In the genomic region with DNA sequence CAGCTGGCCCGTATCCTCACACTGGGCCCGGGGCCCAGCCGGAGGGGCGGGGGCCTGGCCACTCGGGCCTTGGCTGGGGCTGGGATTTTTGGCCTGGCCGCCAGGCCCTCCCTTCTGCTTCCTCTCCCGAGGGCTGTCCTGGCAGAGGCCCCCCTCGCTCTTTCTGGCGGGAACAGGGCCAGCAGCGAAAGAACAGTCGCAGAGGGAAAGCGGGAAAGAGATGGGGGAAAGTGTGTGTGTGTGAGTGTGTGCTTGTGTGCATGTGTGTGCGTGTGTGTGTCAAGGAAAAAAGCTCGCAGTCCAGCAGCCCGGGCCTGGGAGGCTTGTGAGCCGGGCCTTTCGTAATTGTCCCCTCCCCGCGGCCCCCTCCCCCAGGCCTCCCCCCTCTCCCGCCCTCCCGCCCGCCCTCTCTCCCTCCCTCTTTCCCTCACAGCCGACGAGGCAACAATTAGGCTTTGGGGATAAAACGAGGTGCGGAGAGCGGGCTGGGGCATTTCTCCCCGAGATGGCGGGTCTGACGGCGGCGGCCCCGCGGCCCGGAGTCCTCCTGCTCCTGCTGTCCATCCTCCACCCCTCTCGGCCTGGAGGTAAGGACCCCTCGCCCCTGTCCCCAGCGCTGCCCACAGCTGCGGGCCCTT, we compare ENCODE assay signal across 10 cellular contexts. TPM values are rescaled to one million over a fixed set of nuclear protein-coding genes. Genes with fewer than 3 reads are reported as not detected.
A peak's percentile ranks its signal among the peaks of the same experiment; 100 is the strongest.
DNase-seq lines count a peak whose midpoint lies in the region; ATAC-seq and TF ChIP-seq lines count a peak whose summit lies in the region.
"Had no signal": no experiment of that assay in that cellular context is flagged by ENCODE, and none has a peak within 500 bp of the region (broad histone marks: within the 10 kb centered on the region; RNA-seq: fewer than 3 reads in every experiment).

Gene ELN, plus strand, starts transcription at position 491 of the 638 bp plus-strand sequence. Its CDS starts 15 bp downstream, at position 506.

- ATAC-seq in IMR-90 (ENCODE audit: low read depth): no peak
- ATAC-seq in left lobe of liver: peak; percentile 55
- ATAC-seq in GM18909 (IDR thresholded peaks at IDR 0.05; ENCODE audit: poor library complexity, unreplicated experiment): no peak

- H2AK9ac ChIP-seq in IMR-90 (replicated peaks; ENCODE audit: low read depth, low read length, poor library complexity): peak within 1 kb of the TSS; percentile 17

- H3K4me3 ChIP-seq in IMR-90 (ENCODE audit: insufficient read depth, low read depth, low read length): peak within 1 kb of the TSS; percentile 25
- peak within 1 kb of the TSS; percentile 60 to 85 (median 77) for H3K4me3 ChIP-seq in skeletal muscle tissue (ENCODE audit: low read length in 3 of 3)

- H2BK5ac ChIP-seq in IMR-90 (ENCODE audit: low read depth, low read length, poor library complexity, severe bottlenecking): no peak within 1 kb of the TSS

- peaks cover 0 to 10% of the 10 kb centered on the region in 2 experiments; a peak in 1 of 4 replicates for H3K79me1 ChIP-seq in IMR-90 (ENCODE audit: low read depth in 1 of 2, low read length in 2 of 2)

- intact Hi-C loops in IMR-90 (cut with micrococcal nuclease): no loop called here

- H3K4ac ChIP-seq in IMR-90 (ENCODE audit: low read depth, low read length): peak within 1 kb of the TSS; percentile 77

- H3K4me2 ChIP-seq in IMR-90 (ENCODE audit: low read depth, low read length): peak within 1 kb of the TSS; percentile 78

- peak within 1 kb of the TSS; percentile 34 for H3K23ac ChIP-seq in IMR-90 (ENCODE audit: low read depth, low read length)

- in situ Hi-C loops in IMR-90 (cut with MboI; ENCODE audit: low sequenced_read_pairs): no loop called here

- TF ChIP-seq RAD21 in IMR-90 (IDR thresholded peaks at IDR 0.05; ENCODE audit: low read length): no peak

- BruUV-seq in IMR-90 (replicated peaks; lab: Mats Ljungman, UMichigan): no TSS peak

- H4K5ac ChIP-seq in IMR-90 (ENCODE audit: low read depth, low read length): peak within 1 kb of the TSS; percentile 75; the same call in 1 of the 2 replicates

- WGBS in IMR-90 (ENCODE audit: extremely low coverage in 2 of 2, insufficient read length in 1 of 2), 2 experiments: 37% methylated on average over 6 of the region's 39 CpGs; no CpG with 5 or more reads in 1 of the 2 experiments

- peaks cover 7% of the 10 kb centered on the region for H3K9me1 ChIP-seq in IMR-90 (ENCODE audit: insufficient read depth, low read length)

- peak within 1 kb of the TSS; percentile 77 for H3K27ac ChIP-seq in IMR-90 (ENCODE audit: insufficient read depth, low read length)
- H3K27ac ChIP-seq in skeletal muscle tissue (ENCODE audit: low read depth, low read length): peak within 1 kb of the TSS; percentile 58

- no peak within 1 kb of the TSS for H2BK15ac ChIP-seq in IMR-90 (ENCODE audit: low read depth, low read length)

- no peaks in the 10 kb centered on the region for H4K20me1 ChIP-seq in IMR-90 (ENCODE audit: insufficient read depth, low read length)

- TF ChIP-seq POLR2A in IMR-90 (IDR thresholded peaks at IDR 0.05; ENCODE audit: low read depth, low read length): no peak

- H2BK20ac ChIP-seq in IMR-90 (ENCODE audit: low read depth, low read length): peak within 1 kb of the TSS; percentile 56

- no peak within 1 kb of the TSS; the same call in 1 of the 2 replicates for H3K56ac ChIP-seq in IMR-90 (ENCODE audit: extremely low read depth, insufficient read depth, low read length)

- H2AK5ac ChIP-seq in IMR-90 (ENCODE audit: low read depth, low read length): peak within 1 kb of the TSS; percentile 41

- H3K4me1 ChIP-seq in IMR-90 (ENCODE audit: control insufficient read depth, insufficient read depth, low read length) (peaks cover 35% of the 10 kb centered on the region), skeletal muscle tissue (ENCODE audit: control insufficient read depth in 3 of 3, insufficient read depth in 3 of 3, low read length in 3 of 3) (peaks cover 43 to 55% (median 55%) of the 10 kb centered on the region in 3 donors)

- H3K9ac ChIP-seq in IMR-90 (ENCODE audit: low read depth, low read length) (peak within 1 kb of the TSS; percentile 72), skeletal muscle tissue (ENCODE audit: low read depth in 1 of 3, low read length in 3 of 3) (peak within 1 kb of the TSS; percentile 59 to 74 (median 61))

- no peaks in the 10 kb centered on the region for H3K9me3 ChIP-seq in IMR-90 (ENCODE audit: control insufficient read depth, insufficient read depth, low read length)
- H3K9me3 ChIP-seq in skeletal muscle tissue (ENCODE audit: control insufficient read depth in 3 of 3, low read length in 3 of 3): no peaks in the 10 kb centered on the region

- no peak for TF ChIP-seq CTCF in IMR-90 (conservative IDR thresholded peaks at IDR 0.05; ENCODE audit: low read depth, low read length)

- peak within 1 kb of the TSS; percentile 66; the same call in 1 of the 2 replicates for H3K18ac ChIP-seq in IMR-90 (ENCODE audit: low read depth, low read length)

- H3K14ac ChIP-seq in IMR-90 (replicated peaks; ENCODE audit: low read depth, low read length): no peak within 1 kb of the TSS; the same call in 1 of the 2 replicates

- dilution Hi-C loops in IMR-90 (cut with HindIII; ENCODE audit: low sequenced_read_pairs, unreplicated experiment): no loop called here

- no peaks in the 10 kb centered on the region for H3K36me3 ChIP-seq in IMR-90 (ENCODE audit: control insufficient read depth, insufficient read depth, low read length)
- no peaks in the 10 kb centered on the region for H3K36me3 ChIP-seq in skeletal muscle tissue (ENCODE audit: control insufficient read depth in 3 of 3, insufficient read depth in 3 of 3, low read length in 3 of 3)

- peak within 1 kb of the TSS; percentile 81 for H2AFZ ChIP-seq in IMR-90 (replicated peaks; ENCODE audit: low read length, poor library complexity)

- H4K91ac ChIP-seq in IMR-90 (ENCODE audit: insufficient read depth, low read depth, low read length): peak within 1 kb of the TSS; percentile 72

- POLR2A ChIA-PET in IMR-90 (lab: Charles Lee; ENCODE audit: unreplicated experiment): no interaction called here

- peak; percentile 43 for DNase-seq in IMR-90
- DNase-seq in cerebellar cortex (ENCODE audit: low spot score): peak; percentile 74
- DNase-seq in left lobe of liver (ENCODE audit: low spot score): peak; percentile 58
- no peak for DNase-seq in HUDEP-2 (lab: John Stamatoyannopoulos, UW; ENCODE audit: unreplicated experiment in 76 of 76)
- DNase-seq in islet precursor cell: no peak
- DNase-seq in kidney glomerular epithelial cell (lab: John Stamatoyannopoulos, UW): no peak
- DNase-seq: central memory CD4-positive, alpha-beta T cell; stimulated activated CD4-positive, alpha-beta T cell treated with anti-CD3 and anti-CD28 coated beads, Interleukin-4, amount 100 ng/mL, for 4 hours had no signal

- H2BK120ac ChIP-seq in IMR-90 (ENCODE audit: low read depth, low read length): peak within 1 kb of the TSS; percentile 85

- CTCF ChIA-PET in IMR-90 (lab: Yijun Ruan, JAX): interaction anchor here (0.9 to 1.4 kb wide), 3 partner anchors 32 to 158 kb away, joined by 3 to 7 read pairs (median 5); no protein-coding TSS in a partner anchor

- H4K8ac ChIP-seq in IMR-90 (ENCODE audit: low read depth in 2 of 2, low read length in 2 of 2): peak within 1 kb of the TSS; percentile 36 to 73; a peak in 2 of 4 replicates

- no peaks in the 10 kb centered on the region for H3K27me3 ChIP-seq in IMR-90 (ENCODE audit: control insufficient read depth, insufficient read depth, low read length)
- peaks cover 4 to 15% (median 14%) of the 10 kb centered on the region in 3 donors for H3K27me3 ChIP-seq in skeletal muscle tissue (ENCODE audit: control insufficient read depth in 3 of 3, insufficient read depth in 3 of 3, low read length in 3 of 3)

TF ChIP-seq in IMR-90, 13 proteins besides CTCF, POLR2A, EP300 and RAD21:
- TF ChIP-seq NFE2L2 (IDR thresholded peaks at IDR 0.05; ENCODE audit: low read depth, low read length) (no peak), BHLHE40 (IDR thresholded peaks at IDR 0.05; ENCODE audit: low read depth, low read length) (no peak), FOS (IDR thresholded peaks at IDR 0.05; ENCODE audit: low read depth, low read length) (no peak)

RNA-seq across cellular contexts. Expression of gene ELN, which starts in this region (rescaled TPM):
- total RNA-seq in IMR-90 (2012; rRNA removed): 1.9 and 2.2 TPM in 2 replicates
- 14.3 and 15.3 TPM in 2 replicates for polyA plus RNA-seq in IMR-90 (2012; rRNA removed)
- 9.6 and 12.3 TPM in 2 replicates for polyA plus RNA-seq in IMR-90 (2012; cell fraction: cytosol; rRNA removed)
- polyA plus RNA-seq in IMR-90 (2012; cell fraction: nucleus; rRNA removed; ENCODE audit: low replicate concordance): 5.9 and 15.2 TPM in 2 replicates
- 8.1 TPM for total RNA-seq in left lobe of liver
- total RNA-seq in skeletal muscle tissue: 107 TPM

Comparison
In these comparisons a context has a peak if more than half of its experiments do, and no peak if none do; other contexts are left out.
1. RNA of gene ELN (total RNA-seq): 107 TPM in skeletal muscle tissue (single experiment); 8.1 TPM in left lobe of liver (single experiment) and 1.9 to 2.2 TPM in IMR-90; every median in the first group is over 10 times any median in the second.
2. DNase-seq: peak in IMR-90 (single experiment), cerebellar cortex (single experiment) and left lobe of liver (single experiment); none in HUDEP-2 (0 of 76), islet precursor cell (single experiment) and kidney glomerular epithelial cell (single experiment).